8 cellular contexts compared by ENCODE assay signal in genomic region chr2:208373460-208374089, GRCh38.
DNase-seq lines count a peak whose midpoint lies in the region; ATAC-seq and TF ChIP-seq lines count a peak whose summit lies in the region.

No MANE protein-coding gene starts in this region.

- ATAC-seq in HG02973 (IDR thresholded peaks at IDR 0.05; ENCODE audit: unreplicated experiment), result peak; percentile 71
- ATAC-seq in HG03095 (IDR thresholded peaks at IDR 0.05; ENCODE audit: unreplicated experiment), result no peak

- DNase-seq in AG04449 (ENCODE audit: low read depth, low spot score), result no peak
- peak; percentile 70 for DNase-seq in GM03348 (ENCODE audit: low spot score)
- peak; percentile 64 for DNase-seq in NCI-H2227 treated with DMSO at 0.1 percent for 48 hours (lab: John Stamatoyannopoulos, UW)
- DNase-seq in amniotic epithelial cell (ENCODE audit: low read depth), result peak; percentile 50
- peak; percentile 51 for DNase-seq in iPS DF 4.7 (ENCODE audit: extremely low read depth, low spot score)
- peak; percentile 37 for DNase-seq in stimulated activated CD8-positive, alpha-beta memory T cell treated with anti-CD3 and anti-CD28 coated beads, Interleukin-4, amount 100 ng/mL, for 48 hours

- H3K4me3 ChIP-seq in AG04449 (ENCODE audit: low read depth, low read length), result no peak overlapping the region

- CTCF ChIA-PET in AG04449 (lab: Yijun Ruan, JAX), result interaction anchor here (0.7 to 2.1 kb wide), 12 partner anchors 9 to 1086 kb away, joined by 3 to 17 read pairs (median 4); no protein-coding TSS in a partner anchor

- POLR2A ChIA-PET in AG04449 (lab: Yijun Ruan, JAX), result no interaction called here

- TF ChIP-seq CTCF in AG04449 (IDR thresholded peaks at IDR 0.05; ENCODE audit: insufficient read depth, low read length, missing control alignments), result peak; percentile 68
